In the genomic region with DNA sequence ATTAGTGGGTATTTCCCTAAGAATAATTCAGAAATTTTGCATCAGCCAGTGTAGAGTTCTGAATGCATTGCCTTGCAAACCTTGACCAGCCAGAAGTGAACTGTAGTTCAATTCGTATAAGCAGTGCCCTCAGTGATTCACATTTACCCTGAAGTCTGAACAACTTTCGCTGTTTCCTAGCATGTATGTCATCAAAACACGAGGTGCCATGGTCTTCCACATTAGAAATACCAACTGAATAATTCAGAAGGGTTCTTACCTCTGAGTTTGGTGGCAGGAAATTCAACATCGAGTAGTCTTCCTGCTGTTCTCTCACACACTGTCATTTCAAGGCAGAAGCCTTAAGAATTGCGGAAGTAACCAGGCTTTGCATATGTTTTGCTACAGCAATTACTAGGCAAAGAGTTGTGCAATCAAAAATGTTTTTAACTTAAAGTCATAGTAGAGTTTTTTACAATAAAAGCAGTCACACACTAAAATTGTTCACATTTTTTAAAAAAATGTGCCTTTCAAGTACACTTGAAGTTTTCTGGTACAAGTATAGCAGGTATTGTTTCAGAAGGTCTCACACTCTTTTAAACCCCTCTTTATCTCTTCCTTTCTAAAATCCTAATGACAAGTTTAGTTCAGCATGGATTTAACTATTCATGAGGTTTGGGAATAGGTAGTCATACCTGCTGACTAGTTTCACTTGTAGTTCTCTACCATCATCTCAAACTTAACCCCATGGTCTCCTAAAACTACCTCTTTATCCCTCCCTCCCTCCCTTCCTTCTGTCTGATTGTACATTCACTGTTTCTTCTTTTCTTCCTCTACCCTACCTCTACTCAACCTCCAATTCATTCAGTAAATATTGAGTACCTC, we compare ENCODE assay signal across 8 cellular contexts.
DNase-seq lines count a peak whose midpoint lies in the region; ATAC-seq lines count a peak whose summit lies in the region.

No MANE protein-coding gene starts in this region.

- H3K36me3 ChIP-seq in SK-N-MC (ENCODE audit: insufficient read depth, low read length), result no peaks in the 10 kb centered on the region

- peak overlapping the region; percentile 74 for H3K4me3 ChIP-seq in SK-N-MC

- peak overlapping the region; percentile 55 for H3K9ac ChIP-seq in SK-N-MC (ENCODE audit: insufficient read length)

- DNase-seq in left cardiac atrium (no peak), cardiac septum (ENCODE audit: low spot score) (no peak), SK-N-MC (ENCODE audit: low read depth, low spot score) (peak; percentile 81), left colon (no peak), RKO (ENCODE audit: low spot score) (no peak), NCI-H1694 treated with DMSO at 0.1 percent for 48 hours (lab: John Stamatoyannopoulos, UW) (no peak), superior temporal gyrus (ENCODE audit: extremely low spot score) (no peak)

- intact Hi-C loops in left cardiac atrium (cut with DNase I), result no loop called here
- intact Hi-C loops in cardiac septum (cut with DNase I), result no loop called here
- intact Hi-C loops in left colon (cut with DNase I, micrococcal nuclease), result no loop called here

- ATAC-seq in left cardiac atrium, result peak; percentile 42 to 71
- ATAC-seq in HG02852 (IDR thresholded peaks at IDR 0.05; ENCODE audit: unreplicated experiment), result peak; percentile 98
- peak; percentile 67 for ATAC-seq in left colon

- H3K27ac ChIP-seq in SK-N-MC, result peak overlapping the region; percentile 81

- H3K9me3 ChIP-seq in SK-N-MC (ENCODE audit: low read depth, low read length), result no peaks in the 10 kb centered on the region
